Comparison of ENCODE assay signal across 13 cellular contexts in the genomic region with DNA sequence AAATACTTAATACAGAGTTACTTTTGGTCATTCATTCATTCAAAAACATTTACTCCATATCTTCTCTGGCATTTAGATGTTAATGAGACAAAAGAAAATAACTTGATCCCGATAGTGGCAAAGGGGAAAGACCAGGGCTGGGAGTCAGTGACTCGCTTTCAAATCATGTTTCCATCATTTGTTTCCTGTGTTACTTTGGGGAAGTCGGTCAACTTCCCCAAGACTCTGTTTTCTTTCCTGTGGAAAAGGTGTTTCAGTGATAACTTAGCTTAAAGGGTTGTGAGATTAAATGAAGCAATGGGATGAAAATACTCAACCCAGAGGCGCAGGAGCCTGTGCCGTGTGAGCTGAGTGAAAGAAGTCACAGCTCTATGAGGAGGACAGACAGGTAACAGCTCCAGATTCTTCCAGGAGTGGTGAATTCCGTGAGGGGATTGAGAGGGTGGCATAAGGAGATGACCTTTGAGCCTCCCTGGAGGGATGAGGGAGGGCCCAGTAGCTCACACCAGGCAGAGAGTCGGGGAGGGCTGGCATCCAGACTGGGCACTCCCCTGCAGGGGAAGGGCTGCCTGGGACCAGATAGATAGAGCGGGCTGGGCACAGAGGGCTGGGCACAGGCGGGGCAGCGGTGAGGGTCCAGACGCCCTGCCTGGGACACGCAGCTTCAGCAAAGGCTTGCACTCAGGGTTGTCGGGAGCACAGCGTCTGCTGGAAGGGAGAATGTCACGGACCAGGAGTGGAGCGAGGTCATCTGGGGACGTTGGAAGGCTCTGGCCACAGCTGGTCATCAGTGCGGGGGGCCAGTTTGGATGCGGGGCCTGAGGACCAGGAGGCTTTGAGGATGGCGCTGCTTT.
DNase-seq lines count a peak whose midpoint lies in the region; ATAC-seq and TF ChIP-seq lines count a peak whose summit lies in the region.
"Had no signal": no experiment of that assay in that cellular context is flagged by ENCODE, and none has a peak within 500 bp of the region (broad histone marks: within the 10 kb centered on the region; RNA-seq: fewer than 3 reads in every experiment).

No MANE protein-coding gene starts in this region.

- peaks cover 4% of the 10 kb centered on the region for H3K36me3 Mint-ChIP-seq in T-helper 2 cell treated with Interferon-gamma antibody and Interleukin-4, amounts not matched to agents 5 μg/mL and 100 μg/mL, for 36 hours (ENCODE audit: low read depth)
- H3K36me3 Mint-ChIP-seq in progenitor cell of endocrine pancreas (ENCODE audit: insufficient read depth): peaks cover 8% of the 10 kb centered on the region

- CTCF ChIA-PET in RWPE1 (lab: Yijun Ruan, JAX): no interaction called here

- H3K4me3 ChIP-seq in gastroesophageal sphincter: no peak overlapping the region
- H3K4me3 ChIP-seq: spleen had no signal

- H3K27ac ChIP-seq in RWPE1: no peak overlapping the region
- H3K27ac ChIP-seq in gastroesophageal sphincter: peak overlapping the region in 3 of 4 donors; percentile 2 to 36 (median 34)
- H3K27ac ChIP-seq: 22Rv1 had no signal

- ATAC-seq in gastroesophageal sphincter (no peak), esophagus mucosa (no peak)

- no peaks in the 10 kb centered on the region for H3K9me3 ChIP-seq in gastroesophageal sphincter

- POLR2A ChIA-PET in RWPE1 (lab: Yijun Ruan, JAX; ENCODE audit: low non-redundant PET): no interaction called here

- H3K27ac Mint-ChIP-seq in T-helper 2 cell treated with Interferon-gamma antibody and Interleukin-4, amounts not matched to agents 5 μg/mL and 100 μg/mL, for 36 hours: peak overlapping the region; percentile 45
- peak overlapping the region; percentile 79 for H3K27ac Mint-ChIP-seq in progenitor cell of endocrine pancreas
- H3K27ac Mint-ChIP-seq: type B pancreatic cell had no signal

- 72 to 83% methylated on average over 3 to 14 of the region's 20 CpGs for WGBS in gastroesophageal sphincter (ENCODE audit: low coverage in 1 of 2), 2 donors

- TF ChIP-seq CTCF in RWPE1 (conservative IDR thresholded peaks at IDR 0.05; ENCODE audit: low read depth) (no peak), gastroesophageal sphincter (IDR thresholded peaks at IDR 0.05) (no peak), progenitor cell of endocrine pancreas (IDR thresholded peaks at IDR 0.05; ENCODE audit: unreplicated experiment) (no peak)

- peaks cover 0 to 10% (median 4%) of the 10 kb centered on the region in 3 donors for H3K4me1 ChIP-seq in gastroesophageal sphincter

- no peak for TF ChIP-seq POLR2A in gastroesophageal sphincter (IDR thresholded peaks at IDR 0.05)

- peaks cover 0 to 7% of the 10 kb centered on the region in 2 donors for H3K36me3 ChIP-seq in gastroesophageal sphincter

- no peaks in the 10 kb centered on the region for H3K27me3 ChIP-seq in gastroesophageal sphincter
- H3K27me3 ChIP-seq: spleen had no signal

- no peaks in the 10 kb centered on the region for H3K27me3 Mint-ChIP-seq in T-helper 2 cell treated with Interferon-gamma antibody and Interleukin-4, amounts not matched to agents 5 μg/mL and 100 μg/mL, for 36 hours (ENCODE audit: low read depth)
- H3K27me3 Mint-ChIP-seq in progenitor cell of endocrine pancreas: no peaks in the 10 kb centered on the region
- H3K27me3 Mint-ChIP-seq: type B pancreatic cell had no signal

- TF ChIP-seq EP300 in gastroesophageal sphincter (IDR thresholded peaks at IDR 0.05): no peak

- no peaks in the 10 kb centered on the region for H3K9me3 Mint-ChIP-seq in T-helper 2 cell treated with Interferon-gamma antibody and Interleukin-4, amounts not matched to agents 5 μg/mL and 100 μg/mL, for 36 hours
- no peaks in the 10 kb centered on the region for H3K9me3 Mint-ChIP-seq in progenitor cell of endocrine pancreas (ENCODE audit: low read depth)
- H3K9me3 Mint-ChIP-seq: type B pancreatic cell had no signal

- peaks cover 5% of the 10 kb centered on the region for H3K4me1 Mint-ChIP-seq in T-helper 2 cell treated with Interferon-gamma antibody and Interleukin-4, amounts not matched to agents 5 μg/mL and 100 μg/mL, for 36 hours (ENCODE audit: low read depth)
- H3K4me1 Mint-ChIP-seq in progenitor cell of endocrine pancreas (ENCODE audit: low read depth): peaks cover 10% of the 10 kb centered on the region

- H3K4me3 Mint-ChIP-seq in T-helper 2 cell treated with Interferon-gamma antibody and Interleukin-4, amounts not matched to agents 5 μg/mL and 100 μg/mL, for 36 hours: no peak overlapping the region
- no peak overlapping the region for H3K4me3 Mint-ChIP-seq in progenitor cell of endocrine pancreas (ENCODE audit: low read depth)
- H3K4me3 Mint-ChIP-seq: type B pancreatic cell had no signal

- DNase-seq in T-helper 2 cell treated with Interferon-gamma antibody and Interleukin-4, amounts not matched to agents 5 μg/mL and 100 μg/mL, for 36 hours (ENCODE audit: low spot score): no peak
- no peak for DNase-seq in T-helper 2 cell
- peak; percentile 13 for DNase-seq in RWPE1 (ENCODE audit: low spot score)
- no peak for DNase-seq in progenitor cell of endocrine pancreas (ENCODE audit: low spot score, unreplicated experiment)
- no peak for DNase-seq in NCI-H69 (lab: John Stamatoyannopoulos, UW)
- DNase-seq in NCI-H82 treated with DMSO at 0.1 percent for 48 hours (lab: John Stamatoyannopoulos, UW; ENCODE audit: unreplicated experiment): no peak
- DNase-seq: activated CD4-positive, CD25-positive, alpha-beta regulatory T cell treated with anti-CD3 and anti-CD28 coated beads, Interleukin-2, amount 50 U/mL, for 72 hours; activated effector memory CD4-positive, alpha-beta T cell treated with anti-CD3 and anti-CD28 coated beads, Interleukin-2, amount 50 U/mL, for 16 hours; spleen had no signal
